In the genomic region with DNA sequence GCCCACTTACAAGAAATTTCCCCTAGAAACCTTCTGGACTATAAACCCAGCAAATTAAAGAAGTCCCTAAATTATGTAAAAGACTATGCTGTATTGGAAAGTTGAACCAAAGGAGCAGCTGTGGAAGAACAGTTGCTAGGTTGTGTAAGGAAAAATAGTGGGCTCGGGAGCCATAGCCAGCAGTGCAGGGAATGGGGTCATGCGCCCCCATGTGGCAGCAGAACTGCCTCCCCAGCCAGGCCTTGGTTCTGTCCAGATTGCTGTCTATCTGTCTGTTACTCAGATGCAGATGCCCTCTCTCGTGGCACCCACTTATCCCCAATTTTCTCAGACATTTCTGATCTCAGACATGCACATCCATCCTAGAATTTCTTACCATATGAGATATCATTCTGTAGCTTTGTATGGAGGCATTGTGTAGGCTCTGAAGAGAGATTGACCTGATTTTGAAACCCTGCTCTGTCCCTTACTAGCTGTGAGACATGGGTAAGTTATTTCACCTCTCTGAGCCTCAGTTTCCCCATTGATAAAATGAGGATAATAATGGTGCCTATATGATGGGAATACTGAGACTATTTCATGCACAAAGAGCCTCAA, we compare ENCODE assay signal across 9 cellular contexts.
DNase-seq lines count a peak whose midpoint lies in the region; ATAC-seq, FAIRE-seq and TF ChIP-seq lines count a peak whose summit lies in the region.
"Had no signal": no experiment of that assay in that cellular context is flagged by ENCODE, and none has a peak within 500 bp of the region (broad histone marks: within the 10 kb centered on the region; RNA-seq: fewer than 3 reads in every experiment).

No MANE protein-coding gene starts in this region.

- H3K36me3 ChIP-seq in keratinocyte (ENCODE audit: control insufficient read depth in 2 of 2, extremely low read depth in 1 of 2, insufficient read depth in 2 of 2, low read length in 2 of 2) (no peaks in the 10 kb centered on the region), subcutaneous abdominal adipose tissue (ENCODE audit: control insufficient read depth in 5 of 5, insufficient read depth in 5 of 5, low read length in 5 of 5) (no peaks in the 10 kb centered on the region)

- no peaks in the 10 kb centered on the region for H4K20me1 ChIP-seq in keratinocyte (ENCODE audit: control insufficient read depth, extremely low read depth, insufficient read depth, low read length)

- no peak overlapping the region for H3K27ac ChIP-seq in keratinocyte (ENCODE audit: control insufficient read depth, insufficient read depth, low read length)
- H3K27ac ChIP-seq in subcutaneous abdominal adipose tissue (ENCODE audit: low read depth, low read length): peak overlapping the region; percentile 7

- TF ChIP-seq POLR2A in GM18505 (IDR thresholded peaks at IDR 0.05; ENCODE audit: borderline replicate concordance, extremely low read depth, insufficient read depth, insufficient read length): no peak

- H3K9ac ChIP-seq in keratinocyte (ENCODE audit: control insufficient read depth, extremely low read depth, insufficient read depth, low read length) (no peak overlapping the region), subcutaneous abdominal adipose tissue (ENCODE audit: low read length in 5 of 5) (no peak overlapping the region)

- H2AFZ ChIP-seq in keratinocyte (ENCODE audit: control insufficient read depth, low read length): no peak overlapping the region

- H3K4me1 ChIP-seq in keratinocyte (ENCODE audit: control insufficient read depth, extremely low read depth, insufficient read depth, low read length): peaks cover 8% of the 10 kb centered on the region
- H3K4me1 ChIP-seq in subcutaneous abdominal adipose tissue (ENCODE audit: control insufficient read depth in 5 of 5, insufficient read depth in 5 of 5, low read length in 5 of 5): peaks cover 8 to 23% (median 18%) of the 10 kb centered on the region in 5 donors

- peak; percentile 1 to 13 for DNase-seq in stimulated activated CD4-positive, alpha-beta T cell treated with anti-CD3 and anti-CD28 coated beads, Interleukin-2, amount 100 ng/mL, for 48 hours
- DNase-seq in stimulated activated CD4-positive, alpha-beta T cell treated with anti-CD3 and anti-CD28 coated beads, Interleukin-4, amount 100 ng/mL, for 24 hours: no peak
- peak; percentile 16 for DNase-seq in NCI-H345 (lab: John Stamatoyannopoulos, UW)
- peak; percentile 10 to 47 for DNase-seq in T47D (ENCODE audit: low read depth in 1 of 2, low spot score in 1 of 2)
- no peak for DNase-seq in keratinocyte (ENCODE audit: low read depth, low spot score)

- H3K4me3 ChIP-seq in keratinocyte (ENCODE audit: control insufficient read depth in 2 of 3, extremely low read depth in 1 of 3, insufficient read depth in 2 of 3, low read depth in 1 of 3, low read length in 3 of 3) (no peak overlapping the region), subcutaneous abdominal adipose tissue (ENCODE audit: low read depth in 1 of 5, low read length in 5 of 5) (no peak overlapping the region)

- H3K27me3 ChIP-seq in keratinocyte (ENCODE audit: control insufficient read depth, extremely low read depth, insufficient read depth, low read length) (no peaks in the 10 kb centered on the region), subcutaneous abdominal adipose tissue (ENCODE audit: control insufficient read depth in 5 of 5, insufficient read depth in 4 of 5, low read length in 5 of 5) (no peaks in the 10 kb centered on the region)

- H3K9me1 ChIP-seq in keratinocyte (ENCODE audit: control insufficient read depth, extremely low read depth, insufficient read depth, low read length): no peaks in the 10 kb centered on the region

- peak; percentile 20 for FAIRE-seq in keratinocyte (lab: Jason Lieb, UNC)
- FAIRE-seq: islet of Langerhans had no signal

- H3K9me3 ChIP-seq in keratinocyte (ENCODE audit: control insufficient read depth, low read depth, low read length) (no peaks in the 10 kb centered on the region), subcutaneous abdominal adipose tissue (ENCODE audit: control insufficient read depth in 5 of 5, low read length in 5 of 5) (no peaks in the 10 kb centered on the region)

- H3K79me2 ChIP-seq in keratinocyte (ENCODE audit: control insufficient read depth, insufficient read depth, low read length): no peaks in the 10 kb centered on the region

- in situ Hi-C loops in T47D (cut with HindIII; ENCODE audit: low pct_unique_long_range_greater_than_20kb, low sequenced_read_pairs): no loop called here

- dilution Hi-C loops in keratinocyte (cut with MboI; ENCODE audit: extremely low pct_ligation_motif_present, low sequenced_read_pairs): no loop called here

- peak; percentile 59 for ATAC-seq in HG02588 (IDR thresholded peaks at IDR 0.05; ENCODE audit: unreplicated experiment)
- ATAC-seq in GM18505 (IDR thresholded peaks at IDR 0.05; ENCODE audit: unreplicated experiment): no peak

- H3K4me2 ChIP-seq in keratinocyte (ENCODE audit: control insufficient read depth, extremely low read depth, insufficient read depth, low read depth, low read length): no peak overlapping the region

- peak; percentile 66 to 96 (median 82) for TF ChIP-seq CTCF in keratinocyte (optimal IDR thresholded peaks at IDR 0.05 in 1 of 3, IDR thresholded peaks at IDR 0.05 in 1 of 3, conservative IDR thresholded peaks at IDR 0.05 in 1 of 3; ENCODE audit: extremely low read depth in 1 of 3, insufficient read depth in 2 of 3, low read length in 3 of 3)

Comparison
In these comparisons a context has a peak if more than half of its experiments do, and no peak if none do; other contexts are left out.
1. DNase-seq: peak in stimulated activated CD4-positive, alpha-beta T cell treated with anti-CD3 and anti-CD28 coated beads, Interleukin-2, amount 100 ng/mL, for 48 hours (2 of 2), NCI-H345 (single experiment) and T47D (2 of 2); none in stimulated activated CD4-positive, alpha-beta T cell treated with anti-CD3 and anti-CD28 coated beads, Interleukin-4, amount 100 ng/mL, for 24 hours (single experiment) and keratinocyte (single experiment).